In the genomic region with DNA sequence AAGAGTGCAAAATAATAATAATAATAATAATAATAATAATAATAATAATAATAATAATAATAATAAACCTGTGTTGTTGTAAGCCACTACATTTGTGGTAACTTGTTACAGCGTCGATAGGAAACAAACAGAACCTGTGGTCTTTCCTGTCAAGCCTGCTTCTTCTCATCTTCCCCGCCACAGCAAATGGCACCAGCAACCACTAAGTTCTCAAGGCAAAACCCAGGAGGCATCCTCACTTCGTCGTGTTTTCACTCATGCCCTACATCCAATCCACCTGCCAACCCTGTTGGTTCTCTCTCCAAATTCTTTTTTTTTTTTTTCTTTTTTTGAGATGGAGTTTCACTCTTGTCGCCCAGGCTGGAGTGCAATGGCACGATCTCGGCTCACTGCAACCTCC, we compare ENCODE assay signal across 1 cellular context.
TF ChIP-seq lines count a peak whose summit lies in the region.

No MANE protein-coding gene starts in this region.

TF ChIP-seq in WTC11, 78 proteins besides CTCF, POLR2A, EP300 and RAD21:
- TF ChIP-seq E2F1 (CRISPR knock-in tag; IDR thresholded peaks at IDR 0.05) (no peak), HMGA2 (CRISPR knock-in tag; IDR thresholded peaks at IDR 0.05) (peak; percentile 31; the same call in 1 of the 2 replicates)
